Comparison of ENCODE assay signal across 1 cellular context in genomic region chr4:121900132-121900983, GRCh38.
TF ChIP-seq lines count a peak whose summit lies in the region.

No MANE protein-coding gene starts in this region.

TF ChIP-seq in GM23338, 12 proteins besides CTCF, POLR2A, EP300 and RAD21 (continued from another document):
- TF ChIP-seq ZNF462 (CRISPR knock-in tag; IDR thresholded peaks at IDR 0.05): no peak
- no peak for TF ChIP-seq ZNF114 (CRISPR knock-in tag; IDR thresholded peaks at IDR 0.05)
- no peak for TF ChIP-seq STAT1 (IDR thresholded peaks at IDR 0.05; ENCODE audit: unreplicated experiment)
- no peak for TF ChIP-seq EZH2 (IDR thresholded peaks at IDR 0.05; ENCODE audit: low read depth, unreplicated experiment)
- TF ChIP-seq NANOG (IDR thresholded peaks at IDR 0.05; ENCODE audit: borderline replicate concordance): no peak
- no peak for TF ChIP-seq ETS1 (IDR thresholded peaks at IDR 0.05)
- TF ChIP-seq POLR2AphosphoS5 (IDR thresholded peaks at IDR 0.05; ENCODE audit: low read depth): no peak
- no peak for TF ChIP-seq EZH2phosphoT487 (IDR thresholded peaks at IDR 0.05; ENCODE audit: unreplicated experiment)
- TF ChIP-seq, protein P1, sequence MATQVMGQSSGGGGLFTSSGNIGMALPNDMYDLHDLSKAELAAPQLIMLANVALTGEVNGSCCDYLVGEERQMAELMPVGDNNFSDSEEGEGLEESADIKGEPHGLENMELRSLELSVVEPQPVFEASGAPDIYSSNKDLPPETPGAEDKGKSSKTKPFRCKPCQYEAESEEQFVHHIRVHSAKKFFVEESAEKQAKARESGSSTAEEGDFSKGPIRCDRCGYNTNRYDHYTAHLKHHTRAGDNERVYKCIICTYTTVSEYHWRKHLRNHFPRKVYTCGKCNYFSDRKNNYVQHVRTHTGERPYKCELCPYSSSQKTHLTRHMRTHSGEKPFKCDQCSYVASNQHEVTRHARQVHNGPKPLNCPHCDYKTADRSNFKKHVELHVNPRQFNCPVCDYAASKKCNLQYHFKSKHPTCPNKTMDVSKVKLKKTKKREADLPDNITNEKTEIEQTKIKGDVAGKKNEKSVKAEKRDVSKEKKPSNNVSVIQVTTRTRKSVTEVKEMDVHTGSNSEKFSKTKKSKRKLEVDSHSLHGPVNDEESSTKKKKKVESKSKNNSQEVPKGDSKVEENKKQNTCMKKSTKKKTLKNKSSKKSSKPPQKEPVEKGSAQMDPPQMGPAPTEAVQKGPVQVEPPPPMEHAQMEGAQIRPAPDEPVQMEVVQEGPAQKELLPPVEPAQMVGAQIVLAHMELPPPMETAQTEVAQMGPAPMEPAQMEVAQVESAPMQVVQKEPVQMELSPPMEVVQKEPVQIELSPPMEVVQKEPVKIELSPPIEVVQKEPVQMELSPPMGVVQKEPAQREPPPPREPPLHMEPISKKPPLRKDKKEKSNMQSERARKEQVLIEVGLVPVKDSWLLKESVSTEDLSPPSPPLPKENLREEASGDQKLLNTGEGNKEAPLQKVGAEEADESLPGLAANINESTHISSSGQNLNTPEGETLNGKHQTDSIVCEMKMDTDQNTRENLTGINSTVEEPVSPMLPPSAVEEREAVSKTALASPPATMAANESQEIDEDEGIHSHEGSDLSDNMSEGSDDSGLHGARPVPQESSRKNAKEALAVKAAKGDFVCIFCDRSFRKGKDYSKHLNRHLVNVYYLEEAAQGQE (IDR thresholded peaks at IDR 0.05; ENCODE audit: unreplicated experiment): no peak
- TF ChIP-seq ZNF331 (CRISPR knock-in tag; IDR thresholded peaks at IDR 0.05; ENCODE audit: low read depth): no peak
